Comparison of ENCODE assay signal across 28 cellular contexts in genomic region chr7:106270122-106270977, GRCh38. TPM values are rescaled to one million over a fixed set of nuclear protein-coding genes. Genes with fewer than 3 reads are reported as not detected.
DNase-seq lines count a peak whose midpoint lies in the region; ATAC-seq, FAIRE-seq and TF ChIP-seq lines count a peak whose summit lies in the region.
"Had no signal": no experiment of that assay in that cellular context is flagged by ENCODE, and none has a peak within 500 bp of the region (broad histone marks: within the 10 kb centered on the region; RNA-seq: fewer than 3 reads in every experiment).

No MANE protein-coding gene starts in this region.

- H3K9me3 ChIP-seq in A549, result no peaks in the 10 kb centered on the region
- H3K9me3 ChIP-seq in T-helper 17 cell (ENCODE audit: control insufficient read depth, low read length, poor library complexity, severe bottlenecking), result no peaks in the 10 kb centered on the region
- H3K9me3 ChIP-seq: BE2C, mucosa of descending colon, pancreas, upper lobe of left lung had no signal

- TF ChIP-seq EP300 in A549 (IDR thresholded peaks at IDR 0.05), result no peak

- H3K4me3 ChIP-seq in A549 (no peak overlapping the region), bronchial epithelial cell (ENCODE audit: low read depth, low read length) (no peak overlapping the region)
- H3K4me3 ChIP-seq: lung, mucosa of descending colon, pancreas, upper lobe of left lung had no signal

- H3K9me3 Mint-ChIP-seq in activated CD8-positive, alpha-beta T cell treated with anti-CD3 and anti-CD28 coated beads for 36 hours, result no peaks in the 10 kb centered on the region
- H3K9me3 Mint-ChIP-seq in activated CD8-positive, alpha-beta T cell treated with anti-CD3 and anti-CD28 coated beads, Interleukin-2, amount 10 ng/mL, durations not matched to agents 7 days and 5 days (ENCODE audit: insufficient read depth), result no peaks in the 10 kb centered on the region
- H3K9me3 Mint-ChIP-seq: activated naive CD8-positive, alpha-beta T cell treated with anti-CD3 and anti-CD28 coated beads, Interleukin-2, amount 10 ng/mL, durations not matched to agents 7 days and 5 days; CD8-positive, alpha-beta memory T cell; nephron progenitor cell had no signal

- FAIRE-seq in A549 (lab: Jason Lieb, UNC) (no peak), bronchial epithelial cell (lab: Jason Lieb, UNC) (peak; percentile 18)
- FAIRE-seq: endothelial cell of umbilical vein, kidney had no signal

- POLR2A ChIA-PET in activated CD8-positive, alpha-beta T cell treated with anti-CD3 and anti-CD28 coated beads for 36 hours (lab: Charles Lee), result interaction anchor here (0.8 to 2.1 kb wide), 7 partner anchors 11 to 155 kb away, joined by 3 to 8 read pairs (median 5); partner anchors contain the start of gene NAMPT
- POLR2A ChIA-PET in activated CD8-positive, alpha-beta T cell treated with anti-CD3 and anti-CD28 coated beads, Interleukin-2, amount 10 ng/mL, durations not matched to agents 7 days and 5 days (lab: Charles Lee), result interaction anchor here (0.6 to 1.3 kb wide), 3 partner anchors 11 to 248 kb away, joined by 4 read pairs; no protein-coding TSS in a partner anchor
- POLR2A ChIA-PET in A549 (lab: Yijun Ruan, JAX), result interaction anchor here (1.2 to 3.0 kb wide), 2 partner anchors 8 to 15 kb away, joined by 3 to 14 read pairs; partner anchors contain the start of gene NAMPT

- no peak for TF ChIP-seq POLR2A in A549 (IDR thresholded peaks at IDR 0.05; ENCODE audit: low read length)

- peaks cover 31% of the 10 kb centered on the region for H3K4me1 Mint-ChIP-seq in activated CD8-positive, alpha-beta T cell treated with anti-CD3 and anti-CD28 coated beads for 36 hours (ENCODE audit: low read depth)
- H3K4me1 Mint-ChIP-seq in activated CD8-positive, alpha-beta T cell treated with anti-CD3 and anti-CD28 coated beads, Interleukin-2, amount 10 ng/mL, durations not matched to agents 7 days and 5 days (ENCODE audit: low read depth), result peaks cover 4% of the 10 kb centered on the region
- peaks cover 4% of the 10 kb centered on the region for H3K4me1 Mint-ChIP-seq in T-helper 17 cell
- H3K4me1 Mint-ChIP-seq: nephron progenitor cell had no signal

- no peak for DNase-seq in activated CD8-positive, alpha-beta T cell treated with anti-CD3 and anti-CD28 coated beads for 36 hours
- DNase-seq in activated CD8-positive, alpha-beta T cell treated with anti-CD3 and anti-CD28 coated beads, Interleukin-2, amount 10 ng/mL, durations not matched to agents 7 days and 5 days, result no peak
- DNase-seq in A549 (ENCODE audit: low read depth in 1 of 2, low spot score in 1 of 2) (no peak), T-helper 17 cell (no peak), bronchial epithelial cell (ENCODE audit: low read depth) (no peak), NCI-H1417 (lab: John Stamatoyannopoulos, UW) (no peak)
- DNase-seq: activated naive CD8-positive, alpha-beta T cell treated with anti-CD3 and anti-CD28 coated beads, Interleukin-2, amount 10 ng/mL, durations not matched to agents 7 days and 5 days; activated T-cell treated with anti-CD3 and anti-CD28 coated beads, Interleukin-2, amount 50 U/mL, for 1 hour; BE2C; CD8-positive, alpha-beta memory T cell; GOT3; kidney; mucosa of descending colon; NCI-H1092; NCI-H187; NCI-H2171; NCI-H510A treated with DMSO at 0.1 percent for 48 hours; nephron progenitor cell; pancreas; retina; SIG-M5; SW 1271; T1000; upper lobe of left lung had no signal

- H3K27ac ChIP-seq in A549, result 0 out of 6 replicates have a peak overlapping the region, but pooled peaks of 1 of the 2 experiments have one; percentile 30
- H3K27ac ChIP-seq: pancreas had no signal

- no peaks in the 10 kb centered on the region for H3K27me3 ChIP-seq in bronchial epithelial cell (ENCODE audit: control insufficient read depth, insufficient read depth, low read length)
- H3K27me3 ChIP-seq: BE2C, pancreas, upper lobe of left lung had no signal

- peak; percentile 31 for ATAC-seq in activated CD8-positive, alpha-beta T cell treated with anti-CD3 and anti-CD28 coated beads for 36 hours
- no peak for ATAC-seq in activated CD8-positive, alpha-beta T cell treated with anti-CD3 and anti-CD28 coated beads, Interleukin-2, amount 10 ng/mL, durations not matched to agents 7 days and 5 days
- ATAC-seq in A549 (peak in 1 of 2 experiments; percentile 30; a peak in 3 of 6 replicates), T-helper 17 cell (no peak), HG03045 (IDR thresholded peaks at IDR 0.05; ENCODE audit: unreplicated experiment) (no peak), SK-N-SH treated with all-trans-retinoic acid at 6 μM for 48 hours (no peak)
- ATAC-seq: mucosa of descending colon had no signal

- no peak overlapping the region for H3K4me2 ChIP-seq in A549

- CTCF ChIA-PET in activated CD8-positive, alpha-beta T cell treated with anti-CD3 and anti-CD28 coated beads for 36 hours (lab: Charles Lee), result interaction anchor here (1.2 to 4.2 kb wide), 5 partner anchors 10 to 191 kb away, joined by 3 to 15 read pairs (median 6); partner anchors contain the start of gene NAMPT
- CTCF ChIA-PET in activated CD8-positive, alpha-beta T cell treated with anti-CD3 and anti-CD28 coated beads, Interleukin-2, amount 10 ng/mL, durations not matched to agents 7 days and 5 days (lab: Charles Lee), result interaction anchor here (0.7 to 2.8 kb wide), 4 partner anchors 8 to 93 kb away, joined by 3 to 17 read pairs (median 7); partner anchors contain the start of gene NAMPT
- CTCF ChIA-PET in A549 (lab: Yijun Ruan, JAX), result interaction anchor here (0.7 to 1.7 kb wide), 4 partner anchors 91 to 192 kb away, joined by 3 to 9 read pairs (median 4); no protein-coding TSS in a partner anchor

- no peak for TF ChIP-seq RAD21 in A549 (conservative IDR thresholded peaks at IDR 0.05 in 1 of 2, IDR thresholded peaks at IDR 0.05 in 1 of 2)

- peaks cover 26% of the 10 kb centered on the region; the same call in 1 of the 3 replicates for H3K4me1 ChIP-seq in A549
- H3K4me1 ChIP-seq: BE2C had no signal

- peaks cover 18% of the 10 kb centered on the region for H3K36me3 ChIP-seq in bronchial epithelial cell (ENCODE audit: control insufficient read depth, insufficient read depth, low read length)

- H3K4me3 Mint-ChIP-seq in activated CD8-positive, alpha-beta T cell treated with anti-CD3 and anti-CD28 coated beads for 36 hours, result no peak overlapping the region
- H3K4me3 Mint-ChIP-seq in activated CD8-positive, alpha-beta T cell treated with anti-CD3 and anti-CD28 coated beads, Interleukin-2, amount 10 ng/mL, durations not matched to agents 7 days and 5 days, result no peak overlapping the region
- peak overlapping the region; percentile 31 for H3K4me3 Mint-ChIP-seq in T-helper 17 cell
- H3K4me3 Mint-ChIP-seq: activated naive CD8-positive, alpha-beta T cell treated with anti-CD3 and anti-CD28 coated beads, Interleukin-2, amount 10 ng/mL, durations not matched to agents 7 days and 5 days; CD8-positive, alpha-beta memory T cell; nephron progenitor cell had no signal

- 86% methylated on average over 5 of the region's 5 CpGs for WGBS in A549 (ENCODE audit: missing lambda C conversion rate)

- H3K27me3 Mint-ChIP-seq in activated CD8-positive, alpha-beta T cell treated with anti-CD3 and anti-CD28 coated beads for 36 hours, result no peaks in the 10 kb centered on the region
- no peaks in the 10 kb centered on the region for H3K27me3 Mint-ChIP-seq in activated CD8-positive, alpha-beta T cell treated with anti-CD3 and anti-CD28 coated beads, Interleukin-2, amount 10 ng/mL, durations not matched to agents 7 days and 5 days (ENCODE audit: low read depth)
- H3K27me3 Mint-ChIP-seq in T-helper 17 cell, result no peaks in the 10 kb centered on the region
- H3K27me3 Mint-ChIP-seq: activated naive CD8-positive, alpha-beta T cell treated with anti-CD3 and anti-CD28 coated beads, Interleukin-2, amount 10 ng/mL, durations not matched to agents 7 days and 5 days; CD8-positive, alpha-beta memory T cell had no signal

- intact Hi-C loops in activated CD8-positive, alpha-beta T cell treated with anti-CD3 and anti-CD28 coated beads for 36 hours (cut with micrococcal nuclease), result no loop called here

- TF ChIP-seq CTCF in activated CD8-positive, alpha-beta T cell treated with anti-CD3 and anti-CD28 coated beads for 36 hours (IDR thresholded peaks at IDR 0.05), result no peak
- TF ChIP-seq CTCF in A549 (IDR thresholded peaks at IDR 0.05) (no peak), bronchial epithelial cell (IDR thresholded peaks at IDR 0.05; ENCODE audit: insufficient read depth, low read length, severe bottlenecking) (no peak)

- H3K27ac Mint-ChIP-seq in activated CD8-positive, alpha-beta T cell treated with anti-CD3 and anti-CD28 coated beads for 36 hours, result peak overlapping the region; percentile 59
- H3K27ac Mint-ChIP-seq in activated CD8-positive, alpha-beta T cell treated with anti-CD3 and anti-CD28 coated beads, Interleukin-2, amount 10 ng/mL, durations not matched to agents 7 days and 5 days, result no peak overlapping the region
- peak overlapping the region; percentile 10 for H3K27ac Mint-ChIP-seq in T-helper 17 cell
- H3K27ac Mint-ChIP-seq: activated naive CD8-positive, alpha-beta T cell treated with anti-CD3 and anti-CD28 coated beads, Interleukin-2, amount 10 ng/mL, durations not matched to agents 7 days and 5 days; CD8-positive, alpha-beta memory T cell; nephron progenitor cell had no signal

- peaks cover 79% of the 10 kb centered on the region for H3K36me3 Mint-ChIP-seq in activated CD8-positive, alpha-beta T cell treated with anti-CD3 and anti-CD28 coated beads for 36 hours (ENCODE audit: low read depth)
- peaks cover 63% of the 10 kb centered on the region for H3K36me3 Mint-ChIP-seq in activated CD8-positive, alpha-beta T cell treated with anti-CD3 and anti-CD28 coated beads, Interleukin-2, amount 10 ng/mL, durations not matched to agents 7 days and 5 days (ENCODE audit: low read depth)
- H3K36me3 Mint-ChIP-seq in T-helper 17 cell (ENCODE audit: low read depth), result peaks cover 15% of the 10 kb centered on the region

TF ChIP-seq in A549, 52 proteins besides CTCF, POLR2A, EP300 and RAD21 (continues in another document):
- TF ChIP-seq HOXA7 (CRISPR knock-in tag; IDR thresholded peaks at IDR 0.05), result no peak
- TF ChIP-seq POLR2AphosphoS2 (conservative IDR thresholded peaks at IDR 0.05; ENCODE audit: low read length), result peak; percentile 19; the same call in 1 of the 2 replicates

RNA-seq across cellular contexts. Expression of gene NAMPT, which starts 14.4 kb away (rescaled TPM):
- total RNA-seq in activated CD8-positive, alpha-beta T cell treated with anti-CD3 and anti-CD28 coated beads for 36 hours, result 100 to 1,000 TPM; 790 to 812 TPM
- total RNA-seq in activated CD8-positive, alpha-beta T cell treated with anti-CD3 and anti-CD28 coated beads, Interleukin-2, amount 10 ng/mL, durations not matched to agents 7 days and 5 days, result 10 to 100 TPM; 65.5 to 69.3 TPM
- polyA plus RNA-seq in A549 (2011; rRNA removed), result 190 and 274 TPM in 2 replicates
- 43.9 and 51.4 TPM in 2 replicates for polyA plus RNA-seq in A549 (2012; cell fraction: cytosol; rRNA removed)
- polyA plus RNA-seq in A549 (2012; cell fraction: nucleus; rRNA removed), result 24.0 and 26.8 TPM in 2 replicates
- polyA plus RNA-seq in A549 (2017; fragmentation: RNase III; extraction: RNeasy Plus Mini Kit Qiagen cat#74134 plus additional on column Dnase treatment), result 186 to 245 TPM (median 213 TPM) in 3 replicates
- polyA minus RNA-seq in A549 (2011; rRNA and poly(A)+ RNA removed), result 83.9 and 110 TPM in 2 replicates
- 100 to 1,000 TPM; 278 to 292 TPM for total RNA-seq in T-helper 17 cell
- 175 and 415 TPM in 2 replicates for total RNA-seq in bronchial epithelial cell
